ENCODE assay signal across 8 cellular contexts in the genomic region with DNA sequence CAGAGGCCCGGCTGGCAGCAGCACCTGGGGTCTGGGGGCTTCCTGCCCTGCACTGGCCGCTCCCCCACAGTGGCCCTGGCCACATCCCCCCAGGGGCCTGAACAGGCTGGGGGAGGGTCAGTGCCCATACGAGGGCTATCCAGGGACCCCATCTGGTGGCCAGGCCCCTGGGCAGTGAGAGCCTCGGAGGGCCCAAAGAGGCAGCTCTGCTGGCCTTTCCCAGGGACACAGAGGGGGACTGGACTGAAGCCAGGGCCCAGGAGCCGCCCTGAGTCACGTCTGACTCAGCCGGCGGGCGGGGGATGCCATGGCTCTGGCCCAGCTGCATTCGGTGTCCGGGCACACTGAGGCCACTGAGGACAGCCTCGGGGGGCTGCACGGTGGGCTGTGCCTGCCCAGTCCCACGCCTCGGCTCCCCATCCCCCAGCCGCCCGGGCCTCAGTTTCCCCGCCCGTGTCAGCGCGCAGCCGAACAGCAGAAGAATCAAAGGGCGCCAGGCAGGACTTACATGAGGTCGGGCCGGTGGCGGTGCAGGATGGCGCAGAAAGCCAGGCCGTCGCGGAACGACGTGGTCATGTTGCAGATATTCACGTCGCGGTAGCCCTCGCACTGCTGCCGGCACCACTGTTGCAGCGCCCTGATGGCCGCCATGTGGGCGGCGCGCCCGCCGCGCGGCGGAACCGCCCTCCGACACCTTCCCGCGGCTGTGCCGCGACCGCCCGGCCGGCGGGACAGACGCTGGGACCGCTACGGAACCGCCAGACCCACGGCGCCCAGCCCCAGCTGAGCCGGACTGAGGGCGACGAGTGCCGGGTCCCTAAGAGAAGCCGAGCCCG. TPM values are rescaled to one million over a fixed set of nuclear protein-coding genes. Genes with fewer than 3 reads are reported as not detected.
A peak's percentile ranks its signal among the peaks of the same experiment; 100 is the strongest.
DNase-seq lines count a peak whose midpoint lies in the region; ATAC-seq and TF ChIP-seq lines count a peak whose summit lies in the region.

A gene (minus strand): TSS at position 795 of the 836 bp plus-strand sequence. CDS start 144 bp downstream, at position 651.

- no peaks in the 10 kb centered on the region for H3K9me3 Mint-ChIP-seq in activated T-helper 17 cell treated with anti-CD3 and anti-CD28 coated beads, Interleukin-2, amount 50 U/mL, for 72 hours
- H3K9me3 Mint-ChIP-seq in neural crest cell: no peaks in the 10 kb centered on the region

- H3K4me1 ChIP-seq in MM.1S (ENCODE audit: low read length): peaks cover 24% of the 10 kb centered on the region; the same call in 1 of the 2 replicates

- H3K9me3 ChIP-seq in MM.1S (replicated peaks; ENCODE audit: insufficient read depth, low read length): no peaks in the 10 kb centered on the region

- H3K4me1 Mint-ChIP-seq in activated T-helper 17 cell treated with anti-CD3 and anti-CD28 coated beads, Interleukin-2, amount 50 U/mL, for 72 hours: peaks cover 6% of the 10 kb centered on the region
- peaks cover 25% of the 10 kb centered on the region for H3K4me1 Mint-ChIP-seq in neural crest cell

- ATAC-seq in activated T-helper 17 cell treated with anti-CD3 and anti-CD28 coated beads, Interleukin-2, amount 50 U/mL, for 72 hours (replicated peaks): peak; percentile 40

- no peaks in the 10 kb centered on the region for H4K20me1 ChIP-seq in MM.1S (ENCODE audit: insufficient read depth, low read length)

- no peak within 1 kb of the TSS for H3K27ac Mint-ChIP-seq in activated T-helper 17 cell treated with anti-CD3 and anti-CD28 coated beads, Interleukin-2, amount 50 U/mL, for 72 hours
- peak within 1 kb of the TSS; percentile 50 for H3K27ac Mint-ChIP-seq in neural crest cell (ENCODE audit: unreplicated experiment)

- H2AFZ ChIP-seq in MM.1S (ENCODE audit: low read length): peak within 1 kb of the TSS; percentile 85

- H3K9ac ChIP-seq in MM.1S (ENCODE audit: low read length): peak within 1 kb of the TSS; percentile 62

- H3K4me3 Mint-ChIP-seq in activated T-helper 17 cell treated with anti-CD3 and anti-CD28 coated beads, Interleukin-2, amount 50 U/mL, for 72 hours: peak within 1 kb of the TSS; percentile 70
- H3K4me3 Mint-ChIP-seq in neural crest cell: peak within 1 kb of the TSS; percentile 74

- peaks cover 8% of the 10 kb centered on the region for H3K79me2 ChIP-seq in MM.1S (ENCODE audit: low read length)

- H3K9me2 ChIP-seq in MM.1S (replicated peaks; ENCODE audit: insufficient read depth, low read length): no peaks in the 10 kb centered on the region

- DNase-seq in NCI-H2227 (lab: John Stamatoyannopoulos, UW; ENCODE audit: unreplicated experiment) (peak; percentile 49), NCI-H2227 treated with DMSO at 0.1 percent for 48 hours (lab: John Stamatoyannopoulos, UW) (no peak), H4 (ENCODE audit: low spot score) (peak; percentile 94), MM.1S (no peak), foreskin fibroblast (peak; percentile 90 to 97), neural crest cell (ENCODE audit: low read depth, low spot score) (no peak), cerebellar nuclear complex (lab: John Stamatoyannopoulos, UW) (no peak)

- TF ChIP-seq CTCF in MM.1S (IDR thresholded peaks at IDR 0.05; ENCODE audit: low read length) (no peak), foreskin fibroblast (IDR thresholded peaks at IDR 0.05; ENCODE audit: low read depth, low read length) (no peak), neural crest cell (conservative IDR thresholded peaks at IDR 0.05) (no peak)

- H3K27ac ChIP-seq in MM.1S (ENCODE audit: low read length): no peak within 1 kb of the TSS

- peak within 1 kb of the TSS; percentile 97 for H3K4me2 ChIP-seq in MM.1S (ENCODE audit: low read depth, low read length)

- no peaks in the 10 kb centered on the region for H3K27me3 ChIP-seq in MM.1S (replicated peaks; ENCODE audit: insufficient read depth, low read length)

- H3K27me3 Mint-ChIP-seq in activated T-helper 17 cell treated with anti-CD3 and anti-CD28 coated beads, Interleukin-2, amount 50 U/mL, for 72 hours: no peaks in the 10 kb centered on the region
- peaks cover 6% of the 10 kb centered on the region for H3K27me3 Mint-ChIP-seq in neural crest cell (ENCODE audit: low read depth)

- H3K4me3 ChIP-seq in MM.1S (ENCODE audit: low read length) (peak within 1 kb of the TSS; percentile 73), foreskin fibroblast (ENCODE audit: low read depth in 1 of 2, low read length in 2 of 2) (peak within 1 kb of the TSS; percentile 87 to 89)

- H3K36me3 Mint-ChIP-seq in activated T-helper 17 cell treated with anti-CD3 and anti-CD28 coated beads, Interleukin-2, amount 50 U/mL, for 72 hours (ENCODE audit: low read depth): no peaks in the 10 kb centered on the region
- H3K36me3 Mint-ChIP-seq in neural crest cell (ENCODE audit: low read depth): no peaks in the 10 kb centered on the region

- peaks cover 11% of the 10 kb centered on the region; the same call in 1 of the 2 replicates for H3F3A ChIP-seq in MM.1S (ENCODE audit: insufficient read depth, low read length)

- no peaks in the 10 kb centered on the region for H3K36me3 ChIP-seq in MM.1S (replicated peaks; ENCODE audit: insufficient read depth, low read length)

RNA-seq across cellular contexts. Expression of the gene that starts here (rescaled TPM):
- 9.8 and 13.4 TPM in 2 replicates for total RNA-seq in H4 (2014; rRNA removed; shearing (Covaris generic))
- total RNA-seq in activated T-helper 17 cell treated with anti-CD3 and anti-CD28 coated beads, Interleukin-2, amount 50 U/mL, for 72 hours: 1 to 10 TPM; 1.8 to 5.1 TPM
- total RNA-seq in neural crest cell: 17.7 and 18.7 TPM in 2 replicates

Comparison
In these comparisons a context has a peak if more than half of its experiments do, and no peak if none do; other contexts are left out.
1. DNase-seq: peak in NCI-H2227 (single experiment), H4 (single experiment) and foreskin fibroblast (2 of 2); none in NCI-H2227 treated with DMSO at 0.1 percent for 48 hours (single experiment), MM.1S (single experiment), neural crest cell (single experiment) and cerebellar nuclear complex (0 of 2).